Comparison of ENCODE assay signal across 24 cellular contexts in the genomic region with DNA sequence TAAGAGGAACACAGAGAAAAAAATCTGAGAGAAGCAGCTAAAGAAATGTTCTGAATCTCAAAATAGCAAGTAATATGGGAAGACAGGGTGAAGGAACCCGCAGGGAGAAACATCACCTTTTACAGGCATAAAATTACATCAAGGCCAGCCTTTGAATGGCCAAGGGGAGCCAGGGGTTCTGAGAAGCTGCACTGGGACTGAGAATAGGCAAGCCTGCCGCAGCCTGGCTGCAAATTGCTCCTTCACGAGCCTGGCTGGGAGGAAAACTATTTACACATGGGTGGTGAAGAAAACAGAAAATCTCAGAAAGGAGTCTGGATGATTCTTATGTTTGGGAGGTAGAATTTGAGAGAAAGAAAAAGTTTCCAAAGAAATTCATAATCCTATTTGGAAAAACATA.
"Had no signal": no experiment of that assay in that cellular context is flagged by ENCODE, and none has a peak within 500 bp of the region (broad histone marks: within the 10 kb centered on the region; RNA-seq: fewer than 3 reads in every experiment).

No MANE protein-coding gene starts in this region.

- H3K4me3 ChIP-seq: ascending aorta had no signal

- H3K9me3 Mint-ChIP-seq: activated CD4-positive, alpha-beta memory T cell treated with anti-CD3 and anti-CD28 coated beads for 36 hours; activated CD4-positive, alpha-beta T cell treated with anti-CD3 and anti-CD28 coated beads, Interleukin-2, amount 10 ng/mL, durations not matched to agents 7 days and 5 days; activated T-cell treated with anti-CD3 and anti-CD28 coated beads, Interleukin-2, amount 50 U/mL, for 72 hours; brain had no signal

- H3K27ac ChIP-seq: ascending aorta had no signal

- H3K4me1 Mint-ChIP-seq: activated CD4-positive, alpha-beta T cell treated with anti-CD3 and anti-CD28 coated beads, Interleukin-2, amount 10 ng/mL, durations not matched to agents 7 days and 5 days had no signal

- H3K9me3 ChIP-seq: ascending aorta had no signal

- ATAC-seq: activated T-cell treated with anti-CD3 and anti-CD28 coated beads, Interleukin-2, amount 50 U/mL, for 72 hours; PC-3; T-helper 17 cell had no signal

- H3K27ac Mint-ChIP-seq: activated CD4-positive, alpha-beta memory T cell treated with anti-CD3 and anti-CD28 coated beads for 36 hours; activated CD4-positive, alpha-beta T cell treated with anti-CD3 and anti-CD28 coated beads, Interleukin-2, amount 10 ng/mL, durations not matched to agents 7 days and 5 days; activated T-cell treated with anti-CD3 and anti-CD28 coated beads, Interleukin-2, amount 50 U/mL, for 72 hours; brain; T-helper 17 cell had no signal

- FAIRE-seq: TTC549 had no signal

- H3K4me3 Mint-ChIP-seq: activated CD4-positive, alpha-beta memory T cell treated with anti-CD3 and anti-CD28 coated beads for 36 hours; activated CD4-positive, alpha-beta T cell treated with anti-CD3 and anti-CD28 coated beads, Interleukin-2, amount 10 ng/mL, durations not matched to agents 7 days and 5 days; activated T-cell treated with anti-CD3 and anti-CD28 coated beads, Interleukin-2, amount 50 U/mL, for 72 hours; brain; T-helper 17 cell had no signal

- H3K27me3 ChIP-seq: ascending aorta had no signal

- H3K36me3 Mint-ChIP-seq: activated CD4-positive, alpha-beta memory T cell treated with anti-CD3 and anti-CD28 coated beads for 36 hours; brain had no signal

- H3K36me3 ChIP-seq: ascending aorta had no signal

- H3K4me1 ChIP-seq: ascending aorta had no signal

- DNase-seq: activated CD4-positive, alpha-beta memory T cell treated with anti-CD3 and anti-CD28 coated beads for 36 hours; activated CD4-positive, alpha-beta T cell treated with anti-CD3 and anti-CD28 coated beads, Interleukin-2, amount 10 ng/mL, durations not matched to agents 7 days and 5 days; activated CD4-positive, CD25-positive, alpha-beta regulatory T cell; activated CD8-positive, alpha-beta memory T cell treated with anti-CD3 and anti-CD28 coated beads, Interleukin-2, amount 50 U/mL, for 4 hours; activated naive CD4-positive, alpha-beta T cell treated with anti-CD3 and anti-CD28 coated beads, Interleukin-2, amount 50 U/mL, for 16 hours; activated T-cell treated with anti-CD3 and anti-CD28 coated beads, Interleukin-2, amount 50 U/mL, for 72 hours; amniotic stem cell; KG1; NCI-H1048; NCI-H146; NCI-H187 treated with DMSO at 0.1 percent for 48 hours; NCI-H2081 treated with DMSO at 0.1 percent for 48 hours; NCI-H2171 treated with DMSO at 0.1 percent for 48 hours; NCI-H226; NCI-H526; NCI-H82; NK-92 treated with Interleukin-12 subunit alpha and Interleukin-12 subunit beta, amount 100 ng/mL, for 24 hours; PC-3; SHP77 treated with DMSO at 0.1 percent for 48 hours; T-helper 17 cell; T1000 had no signal
